Comparison of ENCODE assay signal across 8 cellular contexts in genomic region chr11:41461057-41461681, GRCh38. TPM values are rescaled to one million over a fixed set of nuclear protein-coding genes. Genes with fewer than 3 reads are reported as not detected.
A peak's percentile ranks its signal among the peaks of the same experiment; 100 is the strongest.
DNase-seq lines count a peak whose midpoint lies in the region; ATAC-seq and TF ChIP-seq lines count a peak whose summit lies in the region.

No MANE protein-coding gene starts in this region.

- no peak overlapping the region for H3K27ac ChIP-seq in osteoblast (ENCODE audit: low read depth, low read length)

- H3K9ac ChIP-seq in Loucy (ENCODE audit: low read depth, low read length, poor library complexity, severe bottlenecking), result no peak overlapping the region

- H2AFZ ChIP-seq in Loucy (ENCODE audit: low read length), result no peak overlapping the region
- no peak overlapping the region for H2AFZ ChIP-seq in osteoblast (ENCODE audit: low read length)

- H3K79me2 ChIP-seq in Loucy (ENCODE audit: insufficient read depth, low read length) (no peaks in the 10 kb centered on the region), osteoblast (ENCODE audit: insufficient read depth, low read length) (no peaks in the 10 kb centered on the region)

- no peaks in the 10 kb centered on the region for H3K4me1 ChIP-seq in Loucy (ENCODE audit: insufficient read depth, low read length, poor library complexity, severe bottlenecking)
- no peaks in the 10 kb centered on the region for H3K4me1 ChIP-seq in osteoblast (ENCODE audit: insufficient read depth, low read length)

- H3K9me2 ChIP-seq in Loucy (replicated peaks; ENCODE audit: low read depth, low read length), result no peaks in the 10 kb centered on the region

- H3F3A ChIP-seq in Loucy (ENCODE audit: low read depth), result no peaks in the 10 kb centered on the region

- no peak overlapping the region for H3K27ac Mint-ChIP-seq in MCF 10A (ENCODE audit: low read depth, unreplicated experiment)

- peak; percentile 80 for TF ChIP-seq CTCF in Loucy (conservative IDR thresholded peaks at IDR 0.05; ENCODE audit: low read length)
- TF ChIP-seq CTCF in MCF 10A (IDR thresholded peaks at IDR 0.05; ENCODE audit: unreplicated experiment), result peak; percentile 67
- TF ChIP-seq CTCF in osteoblast (IDR thresholded peaks at IDR 0.05; ENCODE audit: extremely low read depth, low read depth, low read length), result peak; percentile 43

- no TSS peak for BruUV-seq in MCF 10A (replicated peaks; lab: Mats Ljungman, UMichigan)

- POLR2A ChIA-PET in MCF 10A (lab: Yijun Ruan, JAX), result interaction anchor here (0.6 to 1.0 kb wide), 3 partner anchors 16 to 1063 kb away, joined by 3 to 5 read pairs (median 3); no protein-coding TSS in a partner anchor

- H4K20me1 ChIP-seq in Loucy (ENCODE audit: insufficient read depth, low read length, poor library complexity, severe bottlenecking) (no peaks in the 10 kb centered on the region), osteoblast (ENCODE audit: insufficient read depth, low read length) (no peaks in the 10 kb centered on the region)

- H3K4me2 ChIP-seq in Loucy (ENCODE audit: low read depth, low read length, poor library complexity, severe bottlenecking) (no peak overlapping the region), osteoblast (ENCODE audit: insufficient read depth, low read length) (no peak overlapping the region)

- no peak overlapping the region for H3K4me3 Mint-ChIP-seq in MCF 10A (ENCODE audit: unreplicated experiment)

- H3K27me3 Mint-ChIP-seq in MCF 10A (ENCODE audit: insufficient read depth, unreplicated experiment), result peaks cover 14% of the 10 kb centered on the region

- H3K4me3 ChIP-seq in Loucy (ENCODE audit: low read length, poor library complexity, severe bottlenecking) (no peak overlapping the region), osteoblast (ENCODE audit: insufficient read depth, low read length) (no peak overlapping the region)

- H3K36me3 ChIP-seq in Loucy (ENCODE audit: insufficient read depth, low read length) (no peaks in the 10 kb centered on the region), osteoblast (ENCODE audit: insufficient read depth, low read length) (no peaks in the 10 kb centered on the region)

- no peaks in the 10 kb centered on the region for H3K36me3 Mint-ChIP-seq in MCF 10A (ENCODE audit: insufficient read depth, unreplicated experiment)

- DNase-seq in GM03348 (ENCODE audit: low spot score), result peak; percentile 11
- DNase-seq in MCF 10A (ENCODE audit: unreplicated experiment), result peak; percentile 33
- DNase-seq in osteoblast (ENCODE audit: insufficient read length, low spot score, missing footprints), result no peak
- no peak for DNase-seq in stimulated activated naive CD8-positive, alpha-beta T cell treated with anti-CD3 and anti-CD28 coated beads, Interleukin-15, Interleukin-2, amounts not matched to agents 100 U/mL and 50 U/mL, for 24 hours
- no peak for DNase-seq in DMS79 treated with DMSO at 0.1 percent for 48 hours (lab: John Stamatoyannopoulos, UW)

- H3K9me3 Mint-ChIP-seq in MCF 10A (ENCODE audit: unreplicated experiment), result no peaks in the 10 kb centered on the region

- H3K9me3 ChIP-seq in Loucy (ENCODE audit: insufficient read depth, low read depth, low read length) (no peaks in the 10 kb centered on the region), osteoblast (ENCODE audit: low read depth, low read length) (no peaks in the 10 kb centered on the region)

- CTCF ChIA-PET in MCF 10A (lab: Yijun Ruan, JAX), result interaction anchor here (0.6 to 3.0 kb wide), 21 partner anchors 8 to 1822 kb away, joined by 3 to 24 read pairs (median 4); no protein-coding TSS in a partner anchor

- peaks cover 11% of the 10 kb centered on the region for H3K4me1 Mint-ChIP-seq in MCF 10A (ENCODE audit: insufficient read depth, unreplicated experiment)

- H3K27me3 ChIP-seq in Loucy (ENCODE audit: insufficient read depth, low read length, poor library complexity, severe bottlenecking) (no peaks in the 10 kb centered on the region), osteoblast (ENCODE audit: insufficient read depth, low read length) (no peaks in the 10 kb centered on the region)

- no peak for ATAC-seq in stimulated activated naive CD8-positive, alpha-beta T cell treated with anti-CD3 and anti-CD28 coated beads, Interleukin-15, Interleukin-2, amounts not matched to agents 100 U/mL and 50 U/mL, for 24 hours
- ATAC-seq in GM18873 (IDR thresholded peaks at IDR 0.05; ENCODE audit: low FRiP score, unreplicated experiment) (no peak), HG03521 (IDR thresholded peaks at IDR 0.05; ENCODE audit: unreplicated experiment) (no peak)

- intact Hi-C loops in MCF 10A (cut with micrococcal nuclease), result loop anchor here (1.0 kb wide), 1 partner anchor 1063 kb away; no protein-coding TSS in a partner anchor

RNA-seq across cellular contexts. Expression of gene LRRC4C, which starts 1.7 kb away (rescaled TPM):
- total RNA-seq in MCF 10A (2022), result not detected in 2 replicates
- total RNA-seq in osteoblast, result 2.2 and 4.4 TPM in 2 replicates

Comparison
In these comparisons a context has a peak if more than half of its experiments do, and no peak if none do; other contexts are left out.
1. DNase-seq: peak in GM03348 (single experiment) and MCF 10A (single experiment); none in osteoblast (single experiment), stimulated activated naive CD8-positive, alpha-beta T cell treated with anti-CD3 and anti-CD28 coated beads, Interleukin-15, Interleukin-2, amounts not matched to agents 100 U/mL and 50 U/mL, for 24 hours (single experiment) and DMS79 treated with DMSO at 0.1 percent for 48 hours (single experiment).
2. Peak in every context shown above with its lines, with median percentiles within 50 percentile points of each other: CTCF ChIP-seq.